Comparison of ENCODE assay signal across 18 cellular contexts in the genomic region with DNA sequence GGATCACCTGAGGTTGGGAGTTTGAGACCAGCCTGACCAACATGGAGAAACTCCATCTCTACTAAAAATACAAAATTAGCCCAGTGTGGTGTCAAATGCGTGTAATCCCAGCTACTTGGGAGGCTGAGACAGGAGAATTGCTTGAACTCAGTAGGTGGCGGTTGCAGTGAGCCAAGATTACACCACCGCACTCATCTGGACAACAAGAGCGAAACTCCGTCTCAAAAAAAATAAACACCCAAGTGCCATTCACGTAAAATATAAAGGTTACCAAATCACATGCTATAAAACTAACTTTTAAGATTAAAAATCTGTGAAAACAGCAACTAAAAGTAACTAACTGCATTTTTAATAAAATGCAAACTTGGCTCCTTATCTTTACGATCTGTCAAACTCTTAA. TPM values are rescaled to one million over a fixed set of nuclear protein-coding genes. Genes with fewer than 3 reads are reported as not detected.
DNase-seq lines count a peak whose midpoint lies in the region; ATAC-seq and TF ChIP-seq lines count a peak whose summit lies in the region.
"Had no signal": no experiment of that assay in that cellular context is flagged by ENCODE, and none has a peak within 500 bp of the region (broad histone marks: within the 10 kb centered on the region; RNA-seq: fewer than 3 reads in every experiment).

No MANE protein-coding gene starts in this region.

- H3K4me2 ChIP-seq in osteoblast (ENCODE audit: insufficient read depth, low read length), result no peak overlapping the region
- H3K4me2 ChIP-seq: BLaER1 had no signal

- peaks cover 12% of the 10 kb centered on the region for H3K4me1 ChIP-seq in osteoblast (ENCODE audit: insufficient read depth, low read length)
- no peaks in the 10 kb centered on the region for H3K4me1 ChIP-seq in tibial artery
- H3K4me1 ChIP-seq: BLaER1, Caco-2 had no signal

- peaks cover 90% of the 10 kb centered on the region for H3K79me2 ChIP-seq in osteoblast (ENCODE audit: insufficient read depth, low read length)

- intact Hi-C loops in activated T-helper 2 cell treated with anti-CD3 and anti-CD28 coated beads, Interferon-gamma antibody, Interleukin-2, Interleukin-4, amounts not matched to agents 10 μg/mL and 5 μg/mL and 100 μg/mL, durations not matched to agents 14 hours and 24 hours and 36 hours (cut with micrococcal nuclease), result no loop called here
- intact Hi-C loops in tibial artery (cut with DNase I; ENCODE audit: low total_unique reads), result no loop called here

- no peak for ATAC-seq in activated T-cell treated with anti-CD3 and anti-CD28 coated beads, Interleukin-2, amount 50 U/mL, for 4 hours

- H3K36me3 ChIP-seq in osteoblast (ENCODE audit: insufficient read depth, low read length), result peaks cover 34% of the 10 kb centered on the region
- no peaks in the 10 kb centered on the region for H3K36me3 ChIP-seq in tibial artery

- peak overlapping the region; percentile 48 for H3K27ac Mint-ChIP-seq in activated T-cell treated with anti-CD3 and anti-CD28 coated beads, Interleukin-2, amount 50 U/mL, for 24 hours
- peak overlapping the region; percentile 15 for H3K27ac Mint-ChIP-seq in activated T-helper 2 cell treated with anti-CD3 and anti-CD28 coated beads, Interferon-gamma antibody, Interleukin-2, Interleukin-4, amounts not matched to agents 10 μg/mL and 5 μg/mL and 100 μg/mL, durations not matched to agents 14 hours and 24 hours and 36 hours
- H3K27ac Mint-ChIP-seq: CD8-positive, alpha-beta memory T cell had no signal

- H3K9me3 ChIP-seq in osteoblast (ENCODE audit: low read depth, low read length), result no peaks in the 10 kb centered on the region
- no peaks in the 10 kb centered on the region for H3K9me3 ChIP-seq in tibial artery
- H3K9me3 ChIP-seq: Caco-2 had no signal

- no peaks in the 10 kb centered on the region for H3K9me3 Mint-ChIP-seq in activated T-cell treated with anti-CD3 and anti-CD28 coated beads, Interleukin-2, amount 50 U/mL, for 24 hours
- no peaks in the 10 kb centered on the region for H3K9me3 Mint-ChIP-seq in activated T-cell treated with anti-CD3 and anti-CD28 coated beads, Interleukin-2, amount 50 U/mL, for 4 hours
- H3K9me3 Mint-ChIP-seq in activated T-helper 2 cell treated with anti-CD3 and anti-CD28 coated beads, Interferon-gamma antibody, Interleukin-2, Interleukin-4, amounts not matched to agents 10 μg/mL and 5 μg/mL and 100 μg/mL, durations not matched to agents 14 hours and 24 hours and 36 hours, result no peaks in the 10 kb centered on the region
- H3K9me3 Mint-ChIP-seq: CD8-positive, alpha-beta memory T cell had no signal

- H3K27ac ChIP-seq in osteoblast (ENCODE audit: low read depth, low read length), result peak overlapping the region; percentile 22
- H3K27ac ChIP-seq in tibial artery, result no peak overlapping the region
- H3K27ac ChIP-seq: 22Rv1, BLaER1 had no signal

- DNase-seq in activated T-cell treated with anti-CD3 and anti-CD28 coated beads, Interleukin-2, amount 50 U/mL, for 24 hours, result no peak
- DNase-seq in activated T-cell treated with anti-CD3 and anti-CD28 coated beads, Interleukin-2, amount 50 U/mL, for 4 hours, result no peak
- no peak for DNase-seq in activated T-helper 2 cell treated with anti-CD3 and anti-CD28 coated beads, Interferon-gamma antibody, Interleukin-2, Interleukin-4, amounts not matched to agents 10 μg/mL and 5 μg/mL and 100 μg/mL, durations not matched to agents 14 hours and 24 hours and 36 hours (ENCODE audit: low spot score)
- DNase-seq in osteoblast (ENCODE audit: insufficient read length, low spot score, missing footprints), result no peak
- no peak for DNase-seq in tibial artery
- no peak for DNase-seq in DMS 273 (lab: John Stamatoyannopoulos, UW; ENCODE audit: unreplicated experiment)
- no peak for DNase-seq in NCI-H1417 treated with DMSO at 0.1 percent for 48 hours (lab: John Stamatoyannopoulos, UW)
- DNase-seq: AML-193; Caco-2; CD8-positive, alpha-beta memory T cell; DMS53; GF-D8; GOT3; H9; IMR-90; KBM-7 had no signal

- peaks cover 54% of the 10 kb centered on the region for H3K4me1 Mint-ChIP-seq in activated T-cell treated with anti-CD3 and anti-CD28 coated beads, Interleukin-2, amount 50 U/mL, for 24 hours (ENCODE audit: low read depth)
- H3K4me1 Mint-ChIP-seq in activated T-cell treated with anti-CD3 and anti-CD28 coated beads, Interleukin-2, amount 50 U/mL, for 4 hours (ENCODE audit: low read depth), result peaks cover 57% of the 10 kb centered on the region
- H3K4me1 Mint-ChIP-seq in activated T-helper 2 cell treated with anti-CD3 and anti-CD28 coated beads, Interferon-gamma antibody, Interleukin-2, Interleukin-4, amounts not matched to agents 10 μg/mL and 5 μg/mL and 100 μg/mL, durations not matched to agents 14 hours and 24 hours and 36 hours (ENCODE audit: low read depth), result peaks cover 62% of the 10 kb centered on the region

- H3K4me3 ChIP-seq in osteoblast (ENCODE audit: insufficient read depth, low read length), result no peak overlapping the region
- no peak overlapping the region for H3K4me3 ChIP-seq in tibial artery
- H3K4me3 ChIP-seq: BLaER1 had no signal

- H3K27me3 Mint-ChIP-seq in activated T-cell treated with anti-CD3 and anti-CD28 coated beads, Interleukin-2, amount 50 U/mL, for 24 hours, result no peaks in the 10 kb centered on the region
- no peaks in the 10 kb centered on the region for H3K27me3 Mint-ChIP-seq in activated T-cell treated with anti-CD3 and anti-CD28 coated beads, Interleukin-2, amount 50 U/mL, for 4 hours (ENCODE audit: low read depth)
- no peaks in the 10 kb centered on the region for H3K27me3 Mint-ChIP-seq in activated T-helper 2 cell treated with anti-CD3 and anti-CD28 coated beads, Interferon-gamma antibody, Interleukin-2, Interleukin-4, amounts not matched to agents 10 μg/mL and 5 μg/mL and 100 μg/mL, durations not matched to agents 14 hours and 24 hours and 36 hours (ENCODE audit: low read depth)
- H3K27me3 Mint-ChIP-seq: CD8-positive, alpha-beta memory T cell had no signal

- peaks cover 90% of the 10 kb centered on the region for H3K36me3 Mint-ChIP-seq in activated T-cell treated with anti-CD3 and anti-CD28 coated beads, Interleukin-2, amount 50 U/mL, for 24 hours (ENCODE audit: low read depth)
- H3K36me3 Mint-ChIP-seq in activated T-cell treated with anti-CD3 and anti-CD28 coated beads, Interleukin-2, amount 50 U/mL, for 4 hours (ENCODE audit: insufficient read depth), result peaks cover 37% of the 10 kb centered on the region
- H3K36me3 Mint-ChIP-seq in activated T-helper 2 cell treated with anti-CD3 and anti-CD28 coated beads, Interferon-gamma antibody, Interleukin-2, Interleukin-4, amounts not matched to agents 10 μg/mL and 5 μg/mL and 100 μg/mL, durations not matched to agents 14 hours and 24 hours and 36 hours (ENCODE audit: low read depth), result peaks cover 88% of the 10 kb centered on the region

- no peak overlapping the region for H2AFZ ChIP-seq in osteoblast (ENCODE audit: low read length)

- peaks cover 4% of the 10 kb centered on the region for H4K20me1 ChIP-seq in osteoblast (ENCODE audit: insufficient read depth, low read length)

- TF ChIP-seq CTCF in osteoblast (IDR thresholded peaks at IDR 0.05; ENCODE audit: extremely low read depth, low read depth, low read length), result no peak
- TF ChIP-seq CTCF in tibial artery (IDR thresholded peaks at IDR 0.05), result no peak

- H3K27me3 ChIP-seq in osteoblast (ENCODE audit: insufficient read depth, low read length) (no peaks in the 10 kb centered on the region), tibial artery (no peaks in the 10 kb centered on the region)
- H3K27me3 ChIP-seq: BLaER1 had no signal

- no peak overlapping the region for H3K4me3 Mint-ChIP-seq in activated T-cell treated with anti-CD3 and anti-CD28 coated beads, Interleukin-2, amount 50 U/mL, for 24 hours
- H3K4me3 Mint-ChIP-seq in activated T-cell treated with anti-CD3 and anti-CD28 coated beads, Interleukin-2, amount 50 U/mL, for 4 hours, result no peak overlapping the region
- H3K4me3 Mint-ChIP-seq in activated T-helper 2 cell treated with anti-CD3 and anti-CD28 coated beads, Interferon-gamma antibody, Interleukin-2, Interleukin-4, amounts not matched to agents 10 μg/mL and 5 μg/mL and 100 μg/mL, durations not matched to agents 14 hours and 24 hours and 36 hours (ENCODE audit: low read depth), result no peak overlapping the region
- H3K4me3 Mint-ChIP-seq: CD8-positive, alpha-beta memory T cell; H9 had no signal

RNA-seq across cellular contexts. Expression of gene TRIM59, which starts 8.9 kb away (rescaled TPM):
- 10 to 100 TPM; 15.1 to 16.5 (median 15.3) TPM for total RNA-seq in activated T-cell treated with anti-CD3 and anti-CD28 coated beads, Interleukin-2, amount 50 U/mL, for 4 hours
- 35.9 and 37.0 TPM in 2 replicates for total RNA-seq in activated T-helper 2 cell treated with anti-CD3 and anti-CD28 coated beads, Interferon-gamma antibody, Interleukin-2, Interleukin-4, amounts not matched to agents 10 μg/mL and 5 μg/mL and 100 μg/mL, durations not matched to agents 14 hours and 24 hours and 36 hours
- total RNA-seq in osteoblast, result 21.5 and 22.1 TPM in 2 replicates

RNA-seq across cellular contexts. Expression of gene SMC4, which starts 41.2 kb away (rescaled TPM):
- 10 to 100 TPM; 56.6 to 69.0 (median 66.0) TPM for total RNA-seq in activated T-cell treated with anti-CD3 and anti-CD28 coated beads, Interleukin-2, amount 50 U/mL, for 4 hours
- 180 and 194 TPM in 2 replicates for total RNA-seq in activated T-helper 2 cell treated with anti-CD3 and anti-CD28 coated beads, Interferon-gamma antibody, Interleukin-2, Interleukin-4, amounts not matched to agents 10 μg/mL and 5 μg/mL and 100 μg/mL, durations not matched to agents 14 hours and 24 hours and 36 hours
- 32.9 and 44.2 TPM in 2 replicates for total RNA-seq in osteoblast

RNA-seq across cellular contexts. Expression of gene IFT80, which starts 41.7 kb away (rescaled TPM):
- 10 to 100 TPM in 1 of 3 donors, 1 to 10 TPM in 2; 5.5 to 10.1 (median 6.5) TPM for total RNA-seq in activated T-cell treated with anti-CD3 and anti-CD28 coated beads, Interleukin-2, amount 50 U/mL, for 4 hours
- total RNA-seq in activated T-helper 2 cell treated with anti-CD3 and anti-CD28 coated beads, Interferon-gamma antibody, Interleukin-2, Interleukin-4, amounts not matched to agents 10 μg/mL and 5 μg/mL and 100 μg/mL, durations not matched to agents 14 hours and 24 hours and 36 hours, result 16.6 and 19.2 TPM in 2 replicates
- total RNA-seq in osteoblast, result 63.0 and 63.6 TPM in 2 replicates
